18 cellular contexts compared by ENCODE assay signal in the genomic region with DNA sequence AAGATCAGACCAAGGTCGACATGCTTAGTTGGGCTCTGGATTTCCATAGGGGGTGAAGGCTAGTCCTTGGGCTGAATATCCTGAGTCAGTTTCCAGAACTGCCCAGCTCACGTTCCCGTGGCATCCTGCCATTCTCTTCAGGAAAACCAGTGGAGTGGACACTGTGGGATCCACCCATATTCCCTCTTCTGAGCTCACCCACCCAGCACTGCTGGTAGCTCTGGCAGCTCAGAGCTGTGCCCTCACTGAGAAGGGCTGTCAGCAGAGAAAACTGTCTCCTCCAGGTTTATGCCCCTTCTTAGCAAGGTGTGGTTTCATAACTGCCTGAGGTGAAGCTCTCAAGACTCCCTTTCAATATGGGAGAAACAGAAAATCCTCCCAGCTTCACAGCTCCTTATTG.
DNase-seq lines count a peak whose midpoint lies in the region; ATAC-seq and FAIRE-seq lines count a peak whose summit lies in the region.
"Had no signal": no experiment of that assay in that cellular context is flagged by ENCODE, and none has a peak within 500 bp of the region (broad histone marks: within the 10 kb centered on the region; RNA-seq: fewer than 3 reads in every experiment).

No MANE protein-coding gene starts in this region.

- no peaks in the 10 kb centered on the region for H3K36me3 ChIP-seq in CD4-positive, alpha-beta memory T cell (ENCODE audit: insufficient read depth, low read length)
- H3K36me3 ChIP-seq: HAP-1, SJSA1 had no signal

- H3K9me3 ChIP-seq in CD4-positive, alpha-beta memory T cell (ENCODE audit: control insufficient read depth in 1 of 2, low read length in 2 of 2) = no peaks in the 10 kb centered on the region
- H3K9me3 ChIP-seq: HAP-1, SJSA1 had no signal

- H3K27me3 ChIP-seq in CD4-positive, alpha-beta memory T cell (ENCODE audit: insufficient read depth, low read length) = no peaks in the 10 kb centered on the region
- H3K27me3 ChIP-seq: SJSA1 had no signal

- H3K4me1 Mint-ChIP-seq in CD4-positive, alpha-beta memory T cell = peaks cover 46 to 81% (median 64%) of the 10 kb centered on the region in 4 donors
- H3K4me1 Mint-ChIP-seq in T-cell = peaks cover 38 to 74% (median 47%) of the 10 kb centered on the region in 3 donors
- peaks cover 85 to 99% of the 10 kb centered on the region in 2 donors for H3K4me1 Mint-ChIP-seq in immature natural killer cell

- no peaks in the 10 kb centered on the region for H3K9me3 Mint-ChIP-seq in CD4-positive, alpha-beta memory T cell
- no peaks in the 10 kb centered on the region for H3K9me3 Mint-ChIP-seq in T-cell
- no peaks in the 10 kb centered on the region for H3K9me3 Mint-ChIP-seq in immature natural killer cell

- H3K4me3 ChIP-seq in CD4-positive, alpha-beta memory T cell (ENCODE audit: low read length in 2 of 2) = no peak overlapping the region
- H3K4me3 ChIP-seq: HAP-1, SJSA1 had no signal

- intact Hi-C loops in CD4-positive, alpha-beta memory T cell (cut with micrococcal nuclease) = no loop called here

- no peak for FAIRE-seq in frontal cortex (lab: Jason Lieb, UNC)
- FAIRE-seq: D721Med, HTR-8/SVneo had no signal

- no peak overlapping the region for H3K27ac ChIP-seq in CD4-positive, alpha-beta memory T cell (ENCODE audit: low read depth, low read length)
- H3K27ac ChIP-seq: HL-60, SJSA1 had no signal

- peaks cover 47% of the 10 kb centered on the region for H3K4me1 ChIP-seq in CD4-positive, alpha-beta memory T cell (ENCODE audit: insufficient read depth, low read length)
- H3K4me1 ChIP-seq: HAP-1, SJSA1 had no signal

- no peaks in the 10 kb centered on the region for H3K27me3 Mint-ChIP-seq in CD4-positive, alpha-beta memory T cell
- no peaks in the 10 kb centered on the region for H3K27me3 Mint-ChIP-seq in T-cell
- H3K27me3 Mint-ChIP-seq in immature natural killer cell (ENCODE audit: low read depth in 3 of 3) = peaks cover 0 to 10% (median 8%) of the 10 kb centered on the region in 3 donors

- no peak for ATAC-seq in T-cell (replicated peaks in 1 of 4)
- no peak for ATAC-seq in GM19395 (IDR thresholded peaks at IDR 0.05; ENCODE audit: unreplicated experiment)
- ATAC-seq in HG03469 (IDR thresholded peaks at IDR 0.05; ENCODE audit: unreplicated experiment) = no peak
- ATAC-seq: PC-3 had no signal

- CTCF ChIA-PET in CD4-positive, alpha-beta memory T cell (lab: Charles Lee; ENCODE audit: partially characterized antibody) = interaction anchor here (1.0 to 10.8 kb wide), 10 partner anchors 9 to 125 kb away, joined by 3 to 252 read pairs (median 29); no protein-coding TSS in a partner anchor
- CTCF ChIA-PET in T-cell (lab: Charles Lee) = interaction anchor here (0.8 to 1.4 kb wide), 5 partner anchors 11 to 121 kb away, joined by 3 to 4 read pairs (median 3); no protein-coding TSS in a partner anchor

- no peaks in the 10 kb centered on the region for H3K36me3 Mint-ChIP-seq in CD4-positive, alpha-beta memory T cell
- H3K36me3 Mint-ChIP-seq in T-cell (no peaks in the 10 kb centered on the region), immature natural killer cell (peaks cover 13 to 19% (median 13%) of the 10 kb centered on the region in 3 donors)
- H3K36me3 Mint-ChIP-seq: CD14-positive monocyte had no signal

- POLR2A ChIA-PET in CD4-positive, alpha-beta memory T cell (lab: Charles Lee; ENCODE audit: partially characterized antibody) = interaction anchor here (0.7 to 3.0 kb wide), 6 partner anchors 14 to 128 kb away, joined by 3 to 14 read pairs (median 4); no protein-coding TSS in a partner anchor
- POLR2A ChIA-PET in T-cell (lab: Charles Lee) = no interaction called here

- H3K27ac Mint-ChIP-seq in CD4-positive, alpha-beta memory T cell = peak overlapping the region; percentile 54 to 90 (median 80)
- H3K27ac Mint-ChIP-seq in T-cell = peak overlapping the region; percentile 80 to 87
- peak overlapping the region; percentile 93 to 100 (median 99) for H3K27ac Mint-ChIP-seq in immature natural killer cell

- DNase-seq in CD4-positive, alpha-beta memory T cell = no peak
- DNase-seq in T-cell = no peak
- DNase-seq in immature natural killer cell = no peak
- peak; percentile 26 for DNase-seq in renal cortical epithelial cell (ENCODE audit: low read depth)
- no peak for DNase-seq in frontal cortex (ENCODE audit: low spot score in 2 of 2)
- DNase-seq: AML-193; DMS79; NCI-H1930; NK-92 treated with Interleukin-12 subunit alpha and Interleukin-12 subunit beta, amount 100 ng/mL, for 24 hours; PC-3 had no signal

- peak overlapping the region in 3 of 8 donors; percentile 21 to 66 (median 56) for H3K4me3 Mint-ChIP-seq in CD4-positive, alpha-beta memory T cell
- H3K4me3 Mint-ChIP-seq in T-cell (peak overlapping the region in 1 of 3 donors; percentile 28), immature natural killer cell (peak overlapping the region; percentile 85 to 100 (median 98))
- H3K4me3 Mint-ChIP-seq: CD14-positive monocyte had no signal
